In the genomic region with DNA sequence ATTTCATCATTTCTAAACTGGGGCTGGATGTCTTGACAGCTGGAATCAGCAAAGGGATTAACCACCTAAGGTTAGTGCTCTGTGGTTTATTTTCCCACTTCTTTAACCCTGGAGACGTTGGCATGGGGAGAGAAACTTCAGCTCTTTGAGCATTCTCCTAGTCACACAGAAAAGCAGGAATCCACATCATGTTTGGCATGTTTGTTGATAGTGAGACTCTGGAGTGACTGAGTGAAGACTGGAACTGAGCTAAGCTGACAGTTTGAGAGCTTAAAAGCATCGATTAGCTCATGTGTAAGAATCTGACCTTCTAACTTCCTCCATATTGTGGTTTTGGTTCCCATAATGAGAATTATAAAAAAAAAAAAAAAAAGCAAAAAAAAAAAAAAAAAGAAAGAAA, we compare ENCODE assay signal across 19 cellular contexts.
A peak's percentile ranks its signal among the peaks of the same experiment; 100 is the strongest.
DNase-seq lines count a peak whose midpoint lies in the region; ATAC-seq, FAIRE-seq and TF ChIP-seq lines count a peak whose summit lies in the region.
"Had no signal": no experiment of that assay in that cellular context is flagged by ENCODE, and none has a peak within 500 bp of the region (broad histone marks: within the 10 kb centered on the region; RNA-seq: fewer than 3 reads in every experiment).

No MANE protein-coding gene starts in this region.

- no peak for TF ChIP-seq CTCF in HepG2 (CRISPR knock-in tag; IDR thresholded peaks at IDR 0.05)

- H2AFZ ChIP-seq in HepG2 (ENCODE audit: low read length) = no peak overlapping the region
- H2AFZ ChIP-seq: GM23248 had no signal

- WGBS in HepG2 (ENCODE audit: low lambda C conversion rate) = 0% methylated on average over 2 of the region's 2 CpGs

- no peaks in the 10 kb centered on the region for H3K4me1 ChIP-seq in HepG2 (ENCODE audit: insufficient read depth, low read length)
- H3K4me1 ChIP-seq: A549, foreskin keratinocyte, left lung had no signal

- ATAC-seq in GM21515 (IDR thresholded peaks at IDR 0.05; ENCODE audit: unreplicated experiment) = peak; percentile 54
- ATAC-seq in HG03342 (IDR thresholded peaks at IDR 0.05; ENCODE audit: unreplicated experiment) = peak; percentile 62
- ATAC-seq in HepG2 = no peak
- ATAC-seq: A549; foreskin keratinocyte; left lung; stimulated activated naive CD8-positive, alpha-beta T cell treated with anti-CD3 and anti-CD28 coated beads, Interleukin-15, amount 100 ng/mL, for 72 hours; T-cell had no signal

- TF ChIP-seq EP300 in HepG2 (IDR thresholded peaks at IDR 0.05; ENCODE audit: low read depth in 2 of 2, low read length in 2 of 2) = no peak
- no peak for TF ChIP-seq EP300 in HepG2 (CRISPR knock-in tag; IDR thresholded peaks at IDR 0.05; ENCODE audit: borderline replicate concordance)

- no TSS peak for BruUV-seq in HepG2 (replicated peaks; lab: Mats Ljungman, UMichigan)

- CTCF ChIA-PET in HepG2 (lab: Yijun Ruan, JAX; ENCODE audit: low intra/inter-chr PET ratio, low total read pairs) = no interaction called here

- H3K27me3 ChIP-seq in HepG2 (ENCODE audit: control insufficient read depth in 1 of 2, insufficient read depth in 2 of 2, low read length in 2 of 2) = no peaks in the 10 kb centered on the region
- H3K27me3 ChIP-seq: foreskin keratinocyte, left lung had no signal

- no peaks in the 10 kb centered on the region for H4K20me1 ChIP-seq in HepG2 (ENCODE audit: insufficient read depth, low read length)

- no peak overlapping the region for H3K4me2 ChIP-seq in HepG2 (ENCODE audit: low read depth, low read length)
- H3K4me2 ChIP-seq: A549 had no signal

- in situ Hi-C loops in HepG2 (cut with HindIII; ENCODE audit: extremely low pct_ligation_motif_present, low pct_unique_long_range_greater_than_20kb) = no loop called here

- H3K27ac ChIP-seq in SK-N-MC (peak overlapping the region; percentile 13; the same call in 1 of the 2 replicates), HepG2 (ENCODE audit: extremely low read length, insufficient read depth, low read length) (no peak overlapping the region)
- H3K27ac ChIP-seq: A549, foreskin keratinocyte, GM23248, left lung had no signal

- H3K9ac ChIP-seq in SK-N-MC (ENCODE audit: insufficient read length) = no peak overlapping the region
- no peak overlapping the region for H3K9ac ChIP-seq in HepG2 (ENCODE audit: insufficient read depth, low read depth, low read length)
- H3K9ac ChIP-seq: GM23248 had no signal

- H3K79me2 ChIP-seq in HepG2 (ENCODE audit: insufficient read depth, low read length) = no peaks in the 10 kb centered on the region

- DNase-seq in GM12891 (ENCODE audit: insufficient read length, low spot score) (no peak), SK-N-MC (ENCODE audit: low read depth, low spot score) (no peak), NCI-H2196 treated with DMSO at 0.1 percent for 48 hours (lab: John Stamatoyannopoulos, UW; ENCODE audit: unreplicated experiment) (no peak), HepG2 (ENCODE audit: low spot score) (no peak), HUDEP-2 (lab: John Stamatoyannopoulos, UW; ENCODE audit: unreplicated experiment in 76 of 76) (no peak)
- DNase-seq in stimulated activated CD4-positive, alpha-beta T cell treated with anti-CD3 and anti-CD28 coated beads, Interleukin-12 subunit alpha, Interleukin-12 subunit beta, amount 100 ng/mL, for 4 hours = no peak
- DNase-seq: activated B cell treated with CpG ODN at 0.5 μM for 24 hours; activated effector memory CD4-positive, alpha-beta T cell treated with Interleukin-2 at 50 U/mL for 16 hours; anterior cingulate cortex; foreskin keratinocyte; GM23248; left lung; NCI-H187; NCI-H526; stimulated activated naive CD8-positive, alpha-beta T cell treated with anti-CD3 and anti-CD28 coated beads, Interleukin-15, amount 100 ng/mL, for 72 hours; T-cell had no signal

- H3K4me3 ChIP-seq in SK-N-MC (no peak overlapping the region), HepG2 (replicated peaks in 1 of 3; ENCODE audit: insufficient read depth in 1 of 3, low read depth in 2 of 3, low read length in 3 of 3) (no peak overlapping the region)
- H3K4me3 ChIP-seq: A549, GM23248, left lung had no signal

- FAIRE-seq in GM12891 (lab: Jason Lieb, UNC) = peak; percentile 28
- no peak for FAIRE-seq in HepG2 (lab: Jason Lieb, UNC)
- FAIRE-seq: A549 had no signal

- no peak for TF ChIP-seq POLR2A in GM12891 (IDR thresholded peaks at IDR 0.05; ENCODE audit: low read depth, low read length)
- no peak for TF ChIP-seq POLR2A in HepG2 (IDR thresholded peaks at IDR 0.05; ENCODE audit: insufficient read depth in 1 of 2, low read depth in 2 of 2, low read length in 2 of 2)

- no peak for TF ChIP-seq RAD21 in HepG2 (CRISPR knock-in tag; IDR thresholded peaks at IDR 0.05)

- intact Hi-C loops in HepG2 (cut with micrococcal nuclease; ENCODE audit: unreplicated experiment) = no loop called here

- peaks cover 30% of the 10 kb centered on the region for H3K36me3 ChIP-seq in SK-N-MC (ENCODE audit: insufficient read depth, low read length)
- H3K36me3 ChIP-seq in HepG2 (replicated peaks in 1 of 2; ENCODE audit: control insufficient read depth in 1 of 2, insufficient read depth in 2 of 2, low read length in 2 of 2) = no peaks in the 10 kb centered on the region
- H3K36me3 ChIP-seq: left lung had no signal

- POLR2A ChIA-PET in HepG2 (lab: Yijun Ruan, JAX) = no interaction called here

- H3K9me3 ChIP-seq in SK-N-MC (ENCODE audit: low read depth, low read length) (no peaks in the 10 kb centered on the region), HepG2 (ENCODE audit: low read length) (no peaks in the 10 kb centered on the region)
- H3K9me3 ChIP-seq: A549, left lung had no signal

TF ChIP-seq in GM12891, 5 proteins besides CTCF, POLR2A, EP300 and RAD21:
- TF ChIP-seq TAF1 (IDR thresholded peaks at IDR 0.05; ENCODE audit: low read depth, low read length) (no peak), POU2F2 (IDR thresholded peaks at IDR 0.05; ENCODE audit: low read depth, low read length) (no peak), SPI1 (IDR thresholded peaks at IDR 0.05; ENCODE audit: low read depth, low read length) (no peak), POLR2AphosphoS5 (IDR thresholded peaks at IDR 0.05; ENCODE audit: low read depth, low read length) (no peak), PAX5 (IDR thresholded peaks at IDR 0.05; ENCODE audit: insufficient read depth, low read length, severe bottlenecking) (no peak)

TF ChIP-seq in HepG2, 621 proteins besides CTCF, POLR2A, EP300 and RAD21 (continues in another document):
- TF ChIP-seq, protein P1, sequence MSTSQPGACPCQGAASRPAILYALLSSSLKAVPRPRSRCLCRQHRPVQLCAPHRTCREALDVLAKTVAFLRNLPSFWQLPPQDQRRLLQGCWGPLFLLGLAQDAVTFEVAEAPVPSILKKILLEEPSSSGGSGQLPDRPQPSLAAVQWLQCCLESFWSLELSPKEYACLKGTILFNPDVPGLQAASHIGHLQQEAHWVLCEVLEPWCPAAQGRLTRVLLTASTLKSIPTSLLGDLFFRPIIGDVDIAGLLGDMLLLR (CRISPR knock-in tag; IDR thresholded peaks at IDR 0.05) = no peak
- TF ChIP-seq MZF1 (CRISPR knock-in tag; IDR thresholded peaks at IDR 0.05; ENCODE audit: borderline replicate concordance) = no peak
- no peak for TF ChIP-seq ZFP37 (CRISPR knock-in tag; IDR thresholded peaks at IDR 0.05; ENCODE audit: borderline replicate concordance)
- no peak for TF ChIP-seq TOPORS (CRISPR knock-in tag; IDR thresholded peaks at IDR 0.05)
- no peak for TF ChIP-seq ARID2 (CRISPR knock-in tag; IDR thresholded peaks at IDR 0.05; ENCODE audit: borderline replicate concordance)
- TF ChIP-seq, protein P2, sequence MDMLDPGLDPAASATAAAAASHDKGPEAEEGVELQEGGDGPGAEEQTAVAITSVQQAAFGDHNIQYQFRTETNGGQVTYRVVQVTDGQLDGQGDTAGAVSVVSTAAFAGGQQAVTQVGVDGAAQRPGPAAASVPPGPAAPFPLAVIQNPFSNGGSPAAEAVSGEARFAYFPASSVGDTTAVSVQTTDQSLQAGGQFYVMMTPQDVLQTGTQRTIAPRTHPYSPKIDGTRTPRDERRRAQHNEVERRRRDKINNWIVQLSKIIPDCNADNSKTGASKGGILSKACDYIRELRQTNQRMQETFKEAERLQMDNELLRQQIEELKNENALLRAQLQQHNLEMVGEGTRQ (IDR thresholded peaks at IDR 0.05; ENCODE audit: low read depth, low read length) = no peak
- TF ChIP-seq, protein P2 (CRISPR knock-in tag; IDR thresholded peaks at IDR 0.05; ENCODE audit: borderline replicate concordance) = no peak
- TF ChIP-seq, protein P3, sequence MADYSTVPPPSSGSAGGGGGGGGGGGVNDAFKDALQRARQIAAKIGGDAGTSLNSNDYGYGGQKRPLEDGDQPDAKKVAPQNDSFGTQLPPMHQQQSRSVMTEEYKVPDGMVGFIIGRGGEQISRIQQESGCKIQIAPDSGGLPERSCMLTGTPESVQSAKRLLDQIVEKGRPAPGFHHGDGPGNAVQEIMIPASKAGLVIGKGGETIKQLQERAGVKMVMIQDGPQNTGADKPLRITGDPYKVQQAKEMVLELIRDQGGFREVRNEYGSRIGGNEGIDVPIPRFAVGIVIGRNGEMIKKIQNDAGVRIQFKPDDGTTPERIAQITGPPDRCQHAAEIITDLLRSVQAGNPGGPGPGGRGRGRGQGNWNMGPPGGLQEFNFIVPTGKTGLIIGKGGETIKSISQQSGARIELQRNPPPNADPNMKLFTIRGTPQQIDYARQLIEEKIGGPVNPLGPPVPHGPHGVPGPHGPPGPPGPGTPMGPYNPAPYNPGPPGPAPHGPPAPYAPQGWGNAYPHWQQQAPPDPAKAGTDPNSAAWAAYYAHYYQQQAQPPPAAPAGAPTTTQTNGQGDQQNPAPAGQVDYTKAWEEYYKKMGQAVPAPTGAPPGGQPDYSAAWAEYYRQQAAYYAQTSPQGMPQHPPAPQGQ (CRISPR knock-in tag; IDR thresholded peaks at IDR 0.05; ENCODE audit: borderline replicate concordance) = no peak
- no peak for TF ChIP-seq TGIF2 (CRISPR knock-in tag; IDR thresholded peaks at IDR 0.05)
- TF ChIP-seq, protein P4, sequence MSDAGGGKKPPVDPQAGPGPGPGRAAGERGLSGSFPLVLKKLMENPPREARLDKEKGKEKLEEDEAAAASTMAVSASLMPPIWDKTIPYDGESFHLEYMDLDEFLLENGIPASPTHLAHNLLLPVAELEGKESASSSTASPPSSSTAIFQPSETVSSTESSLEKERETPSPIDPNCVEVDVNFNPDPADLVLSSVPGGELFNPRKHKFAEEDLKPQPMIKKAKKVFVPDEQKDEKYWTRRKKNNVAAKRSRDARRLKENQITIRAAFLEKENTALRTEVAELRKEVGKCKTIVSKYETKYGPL (CRISPR knock-in tag; IDR thresholded peaks at IDR 0.05) = no peak
